8 cellular contexts compared by ENCODE assay signal in the genomic region with DNA sequence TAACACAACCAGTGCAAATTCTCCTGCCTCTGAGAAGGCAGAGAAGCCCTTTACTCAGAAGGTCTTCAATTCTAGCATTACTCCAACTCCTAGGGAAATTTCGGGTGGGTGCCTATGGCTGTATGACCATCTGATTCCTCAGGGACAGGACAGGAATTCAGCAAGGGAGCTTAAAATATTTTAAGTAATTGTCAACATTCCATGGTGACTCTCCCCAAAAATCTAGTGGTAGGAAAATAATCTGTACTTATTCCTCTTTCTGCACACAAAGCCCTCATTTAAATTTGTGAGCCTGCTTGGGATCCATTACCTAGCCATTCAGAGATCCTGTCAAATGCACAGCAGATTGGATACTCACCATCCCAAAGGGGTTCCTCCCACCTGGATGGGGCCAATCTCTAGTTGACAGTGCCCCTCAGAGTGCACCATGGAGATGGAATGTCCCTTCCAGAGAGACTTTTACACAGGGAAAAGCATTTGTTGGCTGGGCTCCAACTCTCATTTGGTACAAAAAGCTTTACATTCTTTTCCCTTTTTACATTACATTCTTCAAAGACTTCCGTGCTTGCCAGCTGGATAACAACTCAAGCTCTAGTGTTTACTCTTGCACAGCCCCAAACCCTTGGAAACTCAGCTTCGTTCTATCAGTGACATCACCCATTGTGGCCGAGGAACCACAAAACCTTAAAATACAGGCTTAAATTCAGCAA. TPM values are rescaled to one million over a fixed set of nuclear protein-coding genes. Genes with fewer than 3 reads are reported as not detected.
DNase-seq lines count a peak whose midpoint lies in the region; ATAC-seq and TF ChIP-seq lines count a peak whose summit lies in the region.
"Had no signal": no experiment of that assay in that cellular context is flagged by ENCODE, and none has a peak within 500 bp of the region (broad histone marks: within the 10 kb centered on the region; RNA-seq: fewer than 3 reads in every experiment).

No MANE protein-coding gene starts in this region.

- WGBS in psoas muscle, 3 donors: 36 to 45% (median 40%) methylated on average over 4 of the region's 4 CpGs

- peaks cover 68% of the 10 kb centered on the region for H3K4me1 Mint-ChIP-seq in HFFc6 (ENCODE audit: low read depth)

- TF ChIP-seq CTCF in HFFc6 (IDR thresholded peaks at IDR 0.05): no peak
- TF ChIP-seq CTCF in choroid plexus epithelial cell (conservative IDR thresholded peaks at IDR 0.05; ENCODE audit: low read depth, low read length): no peak
- TF ChIP-seq CTCF in psoas muscle (IDR thresholded peaks at IDR 0.05): no peak

- no peaks in the 10 kb centered on the region for H3K9me3 Mint-ChIP-seq in HFFc6
- H3K9me3 Mint-ChIP-seq: activated naive CD4-positive, alpha-beta T cell treated with anti-CD3 and anti-CD28 coated beads for 36 hours had no signal

- H3K4me3 Mint-ChIP-seq in HFFc6: peak overlapping the region; percentile 36
- H3K4me3 Mint-ChIP-seq: activated naive CD4-positive, alpha-beta T cell treated with anti-CD3 and anti-CD28 coated beads for 36 hours had no signal

- peaks cover 0 to 28% of the 10 kb centered on the region in 2 donors for H3K36me3 ChIP-seq in psoas muscle (ENCODE audit: insufficient read depth in 1 of 2, low read depth in 1 of 2)

- H3K4me3 ChIP-seq in choroid plexus epithelial cell (ENCODE audit: low read depth, low read length) (no peak overlapping the region), psoas muscle (peak overlapping the region; percentile 74)

- H3K4me1 ChIP-seq in psoas muscle: peaks cover 77% of the 10 kb centered on the region

- H3K9me3 ChIP-seq in psoas muscle: no peaks in the 10 kb centered on the region

- no peak for ATAC-seq in psoas muscle
- ATAC-seq in HG03159 (IDR thresholded peaks at IDR 0.05; ENCODE audit: unreplicated experiment): no peak

- H3K27me3 ChIP-seq in psoas muscle (ENCODE audit: insufficient read depth in 3 of 3, low read length in 2 of 3): no peaks in the 10 kb centered on the region

- peaks cover 2% of the 10 kb centered on the region; the same call in 1 of the 2 replicates for H3K27me3 Mint-ChIP-seq in HFFc6 (ENCODE audit: insufficient read depth)

- DNase-seq in HFFc6 (peak; percentile 88), choroid plexus epithelial cell (ENCODE audit: low read depth) (peak; percentile 95), psoas muscle (no peak), SIG-M5 treated with dmso at 0.1 percent for 504 hours (lab: John Stamatoyannopoulos, UW; ENCODE audit: unreplicated experiment) (no peak)
- no peak for DNase-seq in stimulated activated naive CD4-positive, alpha-beta T cell (lab: John Stamatoyannopoulos, UW)
- DNase-seq: activated naive CD4-positive, alpha-beta T cell treated with anti-CD3 and anti-CD28 coated beads for 36 hours; MV-4-11 had no signal

- intact Hi-C loops in psoas muscle (cut with DNase I): no loop called here

- peaks cover 15% of the 10 kb centered on the region for H3K36me3 Mint-ChIP-seq in HFFc6 (ENCODE audit: low read depth)

- H3K27ac Mint-ChIP-seq in HFFc6: peak overlapping the region; percentile 92
- H3K27ac Mint-ChIP-seq: activated naive CD4-positive, alpha-beta T cell treated with anti-CD3 and anti-CD28 coated beads for 36 hours had no signal

- H3K27ac ChIP-seq in psoas muscle: peak overlapping the region; percentile 89

RNA-seq across cellular contexts. Expression of a gene that starts 3.1 kb away (rescaled TPM):
- total RNA-seq in HFFc6 (2021; fragmentation: NEBNext Ultra II Directional; extraction: Animal tissue kit (Norgen Biotek cat#: 25700)): 10 to 100 TPM; 10.3 to 20.4 (median 12.7) TPM
- 10 to 100 TPM; 20.1 to 54.3 (median 30.9) TPM for total RNA-seq in psoas muscle
- 10 to 100 TPM; 17.4 to 82.6 (median 40.3) TPM for polyA plus RNA-seq in psoas muscle

RNA-seq across cellular contexts. Expression of a gene that starts 6.3 kb away (rescaled TPM):
- total RNA-seq in HFFc6 (2021; fragmentation: NEBNext Ultra II Directional; extraction: Animal tissue kit (Norgen Biotek cat#: 25700)): 10 to 100 TPM; 13.7 to 17.6 (median 16.0) TPM
- 10 to 100 TPM; 43.4 to 61.9 (median 47.5) TPM for total RNA-seq in psoas muscle
- 10 to 100 TPM; 26.9 to 76.0 (median 43.8) TPM for polyA plus RNA-seq in psoas muscle

RNA-seq across cellular contexts. Expression of a gene that starts 10.0 kb away (rescaled TPM):
- 100 to 1,000 TPM; 121 to 160 (median 146) TPM for total RNA-seq in HFFc6 (2021; fragmentation: NEBNext Ultra II Directional; extraction: Animal tissue kit (Norgen Biotek cat#: 25700))
- 100 to 1,000 TPM in 1 of 4 donors, 10 to 100 TPM in 3; 84.7 to 107 (median 90.0) TPM for total RNA-seq in psoas muscle
- polyA plus RNA-seq in psoas muscle: 100 to 1,000 TPM; 156 to 212 (median 184) TPM

RNA-seq across cellular contexts. Expression of a gene that starts 10.4 kb away (rescaled TPM):
- 10 to 100 TPM; 44.1 to 49.2 (median 47.4) TPM for total RNA-seq in HFFc6 (2021; fragmentation: NEBNext Ultra II Directional; extraction: Animal tissue kit (Norgen Biotek cat#: 25700))
- total RNA-seq in psoas muscle: 10 to 100 TPM; 39.0 to 61.8 (median 45.6) TPM
- polyA plus RNA-seq in psoas muscle: 100 to 1,000 TPM in 1 of 3 donors, 10 to 100 TPM in 2; 53.7 to 104 (median 58.3) TPM

RNA-seq across cellular contexts. Expression of a gene that starts 21.3 kb away (rescaled TPM):
- 10 to 100 TPM; 51.2 to 84.2 (median 71.4) TPM for total RNA-seq in HFFc6 (2021; fragmentation: NEBNext Ultra II Directional; extraction: Animal tissue kit (Norgen Biotek cat#: 25700))
- 10 to 100 TPM; 58.1 to 95.0 (median 83.2) TPM for total RNA-seq in psoas muscle
- 100 to 1,000 TPM; 106 to 149 (median 128) TPM for polyA plus RNA-seq in psoas muscle

Comparison
In these comparisons a context has a peak if more than half of its experiments do, and no peak if none do; other contexts are left out.
1. DNase-seq: peak in HFFc6 (single experiment) and choroid plexus epithelial cell (single experiment); none in psoas muscle (0 of 2), SIG-M5 treated with dmso at 0.1 percent for 504 hours (single experiment) and stimulated activated naive CD4-positive, alpha-beta T cell (0 of 6).